28 cellular contexts compared by ENCODE assay signal in the genomic region with DNA sequence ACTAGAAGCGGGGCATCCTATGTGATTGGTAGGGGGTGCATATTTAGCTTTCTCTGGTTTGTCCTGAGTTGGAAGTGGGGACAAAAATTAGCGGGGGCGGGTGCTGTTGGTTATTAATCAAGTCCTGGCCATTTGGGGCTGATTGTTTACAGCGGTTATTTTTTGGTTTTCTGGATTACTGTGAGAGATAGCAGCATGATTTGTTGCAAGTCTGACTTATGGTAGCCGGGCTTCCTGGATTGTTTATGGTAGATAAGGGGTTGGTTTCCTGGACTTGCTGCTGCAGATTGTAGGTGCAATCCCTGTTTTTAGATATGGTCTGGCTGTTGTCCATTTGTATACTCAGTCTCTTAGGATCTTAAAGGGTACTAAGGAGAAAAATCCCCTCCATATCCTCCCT. TPM values are rescaled to one million over a fixed set of nuclear protein-coding genes. Genes with fewer than 3 reads are reported as not detected.
DNase-seq lines count a peak whose midpoint lies in the region; ATAC-seq, FAIRE-seq and TF ChIP-seq lines count a peak whose summit lies in the region.
"Had no signal": no experiment of that assay in that cellular context is flagged by ENCODE, and none has a peak within 500 bp of the region (broad histone marks: within the 10 kb centered on the region; RNA-seq: fewer than 3 reads in every experiment).

No MANE protein-coding gene starts in this region.

- peaks cover 4 to 16% of the 10 kb centered on the region in 2 experiments; a peak in 4 of 5 replicates for H3K4me1 ChIP-seq in K562 (replicated peaks in 1 of 2; ENCODE audit: control insufficient read depth in 2 of 2, insufficient read depth in 2 of 2, low read length in 2 of 2)

- 5% methylated on average over 5 of the region's 5 CpGs for WGBS in K562 (ENCODE audit: insufficient coverage, low coverage, missing lambda C conversion rate)

- TF ChIP-seq CTCF in K562 (IDR thresholded peaks at IDR 0.05 in 2 of 3, conservative IDR thresholded peaks at IDR 0.05 in 1 of 3; ENCODE audit: insufficient read depth in 2 of 3, low read depth in 1 of 3, low read length in 3 of 3) (no peak), neural crest cell (conservative IDR thresholded peaks at IDR 0.05) (no peak)

- H3K9me3 Mint-ChIP-seq in neural crest cell = no peaks in the 10 kb centered on the region
- H3K9me3 Mint-ChIP-seq in activated T-helper 1 cell treated with anti-CD3 and anti-CD28 coated beads, Interleukin-12 subunit alpha, Interleukin-12 subunit beta, Interleukin-2, Interleukin-4 antibody, amounts not matched to agents 30 ng/mL and 10 ng/mL and 1 ng/mL, durations not matched to agents 14 hours and 24 hours and 36 hours = no peaks in the 10 kb centered on the region
- H3K9me3 Mint-ChIP-seq: CD4-positive, alpha-beta T cell had no signal

- no peaks in the 10 kb centered on the region for H3K36me3 Mint-ChIP-seq in neural crest cell (ENCODE audit: low read depth)
- no peaks in the 10 kb centered on the region for H3K36me3 Mint-ChIP-seq in activated T-helper 1 cell treated with anti-CD3 and anti-CD28 coated beads, Interleukin-12 subunit alpha, Interleukin-12 subunit beta, Interleukin-2, Interleukin-4 antibody, amounts not matched to agents 30 ng/mL and 10 ng/mL and 1 ng/mL, durations not matched to agents 14 hours and 24 hours and 36 hours (ENCODE audit: low read depth)

- no peak overlapping the region for H3K4me3 ChIP-seq in K562
- H3K4me3 ChIP-seq: A549; BLaER1 treated with 17β-estradiol and CSF1 and Interleukin-3, amounts not matched to agents 10 nM and 100 nM; MG63 had no signal

- TF ChIP-seq RAD21 in K562 (CRISPR knock-in tag; conservative IDR thresholded peaks at IDR 0.05 in 1 of 2, IDR thresholded peaks at IDR 0.05 in 1 of 2) = no peak; a peak in 1 of 4 replicates

- no peak overlapping the region for H2AFZ ChIP-seq in K562 (ENCODE audit: low read depth, low read length)

- no TSS peak for BruUV-seq in K562 (replicated peaks; lab: Mats Ljungman, UMichigan)

- no peak for TF ChIP-seq POLR2A in K562 (conservative IDR thresholded peaks at IDR 0.05)

- no peaks in the 10 kb centered on the region for H3K79me2 ChIP-seq in K562 (ENCODE audit: control insufficient read depth, insufficient read depth, low read length)

- CTCF ChIA-PET in K562 (lab: Yijun Ruan, JAX; ENCODE audit: low intra/inter-chr PET ratio) = no interaction called here

- POLR2A ChIA-PET in K562 (lab: Yijun Ruan, JAX) = interaction anchor here (0.8 to 6.0 kb wide), 3 partner anchors 8 to 98 kb away, joined by 3 to 24 read pairs (median 4); no protein-coding TSS in a partner anchor

- peak; percentile 41 for DNase-seq in OCI-M1 (lab: John Stamatoyannopoulos, UW)
- DNase-seq in K562 (ENCODE audit: extremely low read depth in 1 of 4, low spot score in 3 of 4) = peak in 3 of 4 experiments; percentile 32 to 55 (median 55)
- peak; percentile 25 for DNase-seq in iris pigment epithelial cell (ENCODE audit: low read depth)
- DNase-seq in neural crest cell (ENCODE audit: low read depth, low spot score) = no peak
- DNase-seq in activated T-helper 1 cell treated with anti-CD3 and anti-CD28 coated beads, Interleukin-12 subunit alpha, Interleukin-12 subunit beta, Interleukin-2, Interleukin-4 antibody, amounts not matched to agents 30 ng/mL and 10 ng/mL and 1 ng/mL, durations not matched to agents 14 hours and 24 hours and 36 hours (ENCODE audit: low spot score) = no peak
- DNase-seq in GM19240 (ENCODE audit: insufficient read length, low spot score) = no peak
- DNase-seq in stimulated activated CD4-positive, alpha-beta T cell treated with anti-CD3 and anti-CD28 coated beads, Interleukin-4, amount 100 ng/mL, for 24 hours = no peak
- DNase-seq: AML-193; CD4-positive, alpha-beta T cell; KG1; MG63; NCI-H1105 treated with DMSO at 0.1 percent for 48 hours; NCI-H146; NCI-H1930; NCI-H2107; NCI-H446 treated with DMSO at 0.1 percent for 48 hours; NCI-H526 treated with DMSO at 0.1 percent for 48 hours; SHP77 had no signal

- no peak for FAIRE-seq in K562 (lab: Jason Lieb, UNC)
- FAIRE-seq: A549, G401.6, HTR-8/SVneo had no signal

- ATAC-seq in K562 (peak; percentile 39; the same call in 2 of the 3 replicates), GM19463 (IDR thresholded peaks at IDR 0.05; ENCODE audit: unreplicated experiment) (no peak)
- ATAC-seq: A549, HCT116, Panc1 had no signal

- peaks cover 21% of the 10 kb centered on the region; the same call in 1 of the 2 replicates for H4K20me1 ChIP-seq in K562 (replicated peaks; ENCODE audit: control insufficient read depth, insufficient read depth, low read length)
- H4K20me1 ChIP-seq: BLaER1 treated with 17β-estradiol and CSF1 and Interleukin-3, amounts not matched to agents 10 nM and 100 nM had no signal

- no peaks in the 10 kb centered on the region for H3K9me3 ChIP-seq in K562 (replicated peaks; ENCODE audit: control insufficient read depth, insufficient read depth, low read depth, low read length)
- H3K9me3 ChIP-seq: A549; BLaER1 treated with 17β-estradiol and CSF1 and Interleukin-3, amounts not matched to agents 10 nM and 100 nM; MG63 had no signal

- in situ Hi-C loops in K562 (cut with MboI) = no loop called here

- no peaks in the 10 kb centered on the region for H3K36me3 ChIP-seq in K562 (ENCODE audit: control insufficient read depth, insufficient read depth, low read length)
- H3K36me3 ChIP-seq: BLaER1 treated with 17β-estradiol and CSF1 and Interleukin-3, amounts not matched to agents 10 nM and 100 nM; MG63 had no signal

- H3K4me3 Mint-ChIP-seq in neural crest cell = no peak overlapping the region
- H3K4me3 Mint-ChIP-seq in activated T-helper 1 cell treated with anti-CD3 and anti-CD28 coated beads, Interleukin-12 subunit alpha, Interleukin-12 subunit beta, Interleukin-2, Interleukin-4 antibody, amounts not matched to agents 30 ng/mL and 10 ng/mL and 1 ng/mL, durations not matched to agents 14 hours and 24 hours and 36 hours = no peak overlapping the region
- H3K4me3 Mint-ChIP-seq: CD4-positive, alpha-beta T cell had no signal

- H3K4me2 ChIP-seq in K562 (ENCODE audit: insufficient read depth, low read length) = no peak overlapping the region
- H3K4me2 ChIP-seq: A549; BLaER1 treated with 17β-estradiol and CSF1 and Interleukin-3, amounts not matched to agents 10 nM and 100 nM had no signal

- H3K27ac ChIP-seq in K562 (ENCODE audit: extremely low read depth, low read depth, low read length) = no peak overlapping the region
- H3K27ac ChIP-seq: A549; BLaER1 treated with 17β-estradiol and CSF1 and Interleukin-3, amounts not matched to agents 10 nM and 100 nM; RWPE1 had no signal

- no peaks in the 10 kb centered on the region for H3K27me3 Mint-ChIP-seq in neural crest cell (ENCODE audit: low read depth)
- peaks cover 15% of the 10 kb centered on the region for H3K27me3 Mint-ChIP-seq in activated T-helper 1 cell treated with anti-CD3 and anti-CD28 coated beads, Interleukin-12 subunit alpha, Interleukin-12 subunit beta, Interleukin-2, Interleukin-4 antibody, amounts not matched to agents 30 ng/mL and 10 ng/mL and 1 ng/mL, durations not matched to agents 14 hours and 24 hours and 36 hours (ENCODE audit: insufficient read depth)

- H3K4me1 Mint-ChIP-seq in neural crest cell = peaks cover 14% of the 10 kb centered on the region
- no peaks in the 10 kb centered on the region for H3K4me1 Mint-ChIP-seq in activated T-helper 1 cell treated with anti-CD3 and anti-CD28 coated beads, Interleukin-12 subunit alpha, Interleukin-12 subunit beta, Interleukin-2, Interleukin-4 antibody, amounts not matched to agents 30 ng/mL and 10 ng/mL and 1 ng/mL, durations not matched to agents 14 hours and 24 hours and 36 hours (ENCODE audit: low read depth)

- TF ChIP-seq EP300 in K562 (IDR thresholded peaks at IDR 0.05; ENCODE audit: low read length) = peak; percentile 71

- peak overlapping the region; percentile 9 for H3K27ac Mint-ChIP-seq in neural crest cell (ENCODE audit: unreplicated experiment)
- H3K27ac Mint-ChIP-seq in activated T-helper 1 cell treated with anti-CD3 and anti-CD28 coated beads, Interleukin-12 subunit alpha, Interleukin-12 subunit beta, Interleukin-2, Interleukin-4 antibody, amounts not matched to agents 30 ng/mL and 10 ng/mL and 1 ng/mL, durations not matched to agents 14 hours and 24 hours and 36 hours = no peak overlapping the region
- H3K27ac Mint-ChIP-seq: CD4-positive, alpha-beta T cell had no signal

- intact Hi-C loops in K562 (cut with micrococcal nuclease) = no loop called here
- intact Hi-C loops in activated T-helper 1 cell treated with anti-CD3 and anti-CD28 coated beads, Interleukin-12 subunit alpha, Interleukin-12 subunit beta, Interleukin-2, Interleukin-4 antibody, amounts not matched to agents 30 ng/mL and 10 ng/mL and 1 ng/mL, durations not matched to agents 14 hours and 24 hours and 36 hours (cut with micrococcal nuclease) = no loop called here

- peaks cover 36 to 74% of the 10 kb centered on the region in 2 experiments for H3K27me3 ChIP-seq in K562 (ENCODE audit: control insufficient read depth in 2 of 2, insufficient read depth in 2 of 2, low read length in 2 of 2)
- H3K27me3 ChIP-seq: BLaER1 treated with 17β-estradiol and CSF1 and Interleukin-3, amounts not matched to agents 10 nM and 100 nM had no signal

- H3K9ac ChIP-seq in K562 (ENCODE audit: insufficient read depth in 1 of 2, low read depth in 2 of 2, low read length in 2 of 2) = no peak overlapping the region
- H3K9ac ChIP-seq: BLaER1 treated with 17β-estradiol and CSF1 and Interleukin-3, amounts not matched to agents 10 nM and 100 nM had no signal

- no peaks in the 10 kb centered on the region for H3K9me1 ChIP-seq in K562 (ENCODE audit: control insufficient read depth, insufficient read depth, low read length)

RNA-seq across cellular contexts. Expression of a gene that starts 12.1 kb away (rescaled TPM):
- total RNA-seq in K562 (2011; cell fraction: chromatin; rRNA removed; ENCODE audit: low replicate concordance) = not detected in 2 replicates
- total RNA-seq in K562 (2011; cell fraction: nucleolus; rRNA removed) = not detected in 2 replicates
- total RNA-seq in K562 (2011; cell fraction: nucleoplasm; rRNA removed) = not detected in 2 replicates
- total RNA-seq in K562 (2014; rRNA removed) (not detected in 2 replicates), K562 (2014; rRNA removed; fragmentation: Illumina TruSeq; extraction: Trizol) (not detected in 2 replicates), K562 (2015; rRNA removed; fragmentation: Illumina TruSeq; extraction: Trizol) (not detected in 2 replicates), K562 (2021) (not detected in 2 replicates), neural crest cell (not detected in 2 replicates)
- polyA plus RNA-seq in K562 (2011; rRNA removed) (0.09 TPM in 1 of 2 replicates, not detected in the other), K562 (2014; fragmentation: Illumina TruSeq; extraction: Trizol) (not detected in 2 replicates), K562 (2014; fragmentation: Nextera tagmentation; extraction: Ambion mirVana) (not detected), K562 (2014; rRNA removed) (0.15 TPM in 1 of 2 replicates, not detected in the other)
- 0.04 and 0.16 TPM in 2 replicates for polyA plus RNA-seq in K562 (2011; cell fraction: cytosol; rRNA removed)
- 0.10 and 0.11 TPM in 2 replicates for polyA plus RNA-seq in K562 (2011; cell fraction: nucleus; rRNA removed)
- not detected in 2 replicates for polyA plus RNA-seq in K562 (2012)
- not detected in 2 replicates for polyA minus RNA-seq in K562 (2011; rRNA and poly(A)+ RNA removed)
- not detected in 2 replicates for polyA minus RNA-seq in K562 (2011; cell fraction: cytosol; rRNA and poly(A)+ RNA removed)
- polyA minus RNA-seq in K562 (2011; cell fraction: nucleus; rRNA and poly(A)+ RNA removed) = not detected in 2 replicates
- total RNA-seq in activated T-helper 1 cell treated with anti-CD3 and anti-CD28 coated beads, Interleukin-12 subunit alpha, Interleukin-12 subunit beta, Interleukin-2, Interleukin-4 antibody, amounts not matched to agents 30 ng/mL and 10 ng/mL and 1 ng/mL, durations not matched to agents 14 hours and 24 hours and 36 hours = not detected in 2 replicates
- total RNA-seq: CD4-positive, alpha-beta T cell; H4; SK-MEL-5 had no signal
- polyA plus RNA-seq: A549 had no signal

RNA-seq across cellular contexts. Expression of a gene that starts 31.4 kb away (rescaled TPM):
- total RNA-seq in K562 (2011; cell fraction: chromatin; rRNA removed; ENCODE audit: low replicate concordance) = 40.9 and 52.1 TPM in 2 replicates
- 63.2 and 70.9 TPM in 2 replicates for total RNA-seq in K562 (2011; cell fraction: nucleolus; rRNA removed)
- total RNA-seq in K562 (2011; cell fraction: nucleoplasm; rRNA removed) = 77.4 and 94.5 TPM in 2 replicates
- total RNA-seq in K562 (2014; rRNA removed) (191 and 206 TPM in 2 replicates), K562 (2014; rRNA removed; fragmentation: Illumina TruSeq; extraction: Trizol) (123 and 130 TPM in 2 replicates), K562 (2015; rRNA removed; fragmentation: Illumina TruSeq; extraction: Trizol) (107 and 118 TPM in 2 replicates), K562 (2021) (169 and 198 TPM in 2 replicates), neural crest cell (116 and 128 TPM in 2 replicates)
- polyA plus RNA-seq in K562 (2011; rRNA removed) (537 and 538 TPM in 2 replicates), K562 (2014; fragmentation: Illumina TruSeq; extraction: Trizol) (229 and 241 TPM in 2 replicates), K562 (2014; fragmentation: Nextera tagmentation; extraction: Ambion mirVana) (100 to 1,000 TPM; 648 to 712 TPM), K562 (2014; rRNA removed) (320 and 438 TPM in 2 replicates)
- polyA plus RNA-seq in K562 (2011; cell fraction: cytosol; rRNA removed) = 530 and 732 TPM in 2 replicates
- polyA plus RNA-seq in K562 (2011; cell fraction: nucleus; rRNA removed) = 174 and 259 TPM in 2 replicates
- polyA plus RNA-seq in K562 (2012) = 318 and 451 TPM in 2 replicates
- 150 and 153 TPM in 2 replicates for polyA minus RNA-seq in K562 (2011; rRNA and poly(A)+ RNA removed)
- 52.8 and 60.1 TPM in 2 replicates for polyA minus RNA-seq in K562 (2011; cell fraction: cytosol; rRNA and poly(A)+ RNA removed)
- 27.1 and 59.8 TPM in 2 replicates for polyA minus RNA-seq in K562 (2011; cell fraction: nucleus; rRNA and poly(A)+ RNA removed)
- 163 and 184 TPM in 2 replicates for total RNA-seq in activated T-helper 1 cell treated with anti-CD3 and anti-CD28 coated beads, Interleukin-12 subunit alpha, Interleukin-12 subunit beta, Interleukin-2, Interleukin-4 antibody, amounts not matched to agents 30 ng/mL and 10 ng/mL and 1 ng/mL, durations not matched to agents 14 hours and 24 hours and 36 hours

RNA-seq across cellular contexts. Expression of a gene that starts 48.1 kb away (rescaled TPM):
- total RNA-seq in K562 (2011; cell fraction: chromatin; rRNA removed; ENCODE audit: low replicate concordance) = 1.0 and 3.1 TPM in 2 replicates
- 0.39 TPM in 1 of 2 replicates, not detected in the other for total RNA-seq in K562 (2011; cell fraction: nucleolus; rRNA removed)
- total RNA-seq in K562 (2011; cell fraction: nucleoplasm; rRNA removed) = 1.0 and 1.5 TPM in 2 replicates
- total RNA-seq in K562 (2014; rRNA removed) (0.16 TPM in 1 of 2 replicates, not detected in the other), K562 (2014; rRNA removed; fragmentation: Illumina TruSeq; extraction: Trizol) (0.19 and 0.29 TPM in 2 replicates), K562 (2015; rRNA removed; fragmentation: Illumina TruSeq; extraction: Trizol) (0.04 TPM in 1 of 2 replicates, not detected in the other), K562 (2021) (0.07 and 0.29 TPM in 2 replicates), neural crest cell (0.96 and 1.8 TPM in 2 replicates)
- polyA plus RNA-seq in K562 (2011; rRNA removed) (0.31 and 0.39 TPM in 2 replicates), K562 (2014; fragmentation: Illumina TruSeq; extraction: Trizol) (0.12 and 0.26 TPM in 2 replicates), K562 (2014; fragmentation: Nextera tagmentation; extraction: Ambion mirVana) (under 1 TPM; 0.20 to 0.23 TPM), K562 (2014; rRNA removed) (0.16 and 0.34 TPM in 2 replicates)
- 0.04 and 0.46 TPM in 2 replicates for polyA plus RNA-seq in K562 (2011; cell fraction: cytosol; rRNA removed)
- polyA plus RNA-seq in K562 (2011; cell fraction: nucleus; rRNA removed) = 0.38 and 0.90 TPM in 2 replicates
- 0.39 and 0.97 TPM in 2 replicates for polyA plus RNA-seq in K562 (2012)
- 0.07 and 0.78 TPM in 2 replicates for polyA minus RNA-seq in K562 (2011; rRNA and poly(A)+ RNA removed)
- polyA minus RNA-seq in K562 (2011; cell fraction: cytosol; rRNA and poly(A)+ RNA removed) = not detected in 2 replicates
- polyA minus RNA-seq in K562 (2011; cell fraction: nucleus; rRNA and poly(A)+ RNA removed) = 0.22 TPM in 1 of 2 replicates, not detected in the other
- 0.16 and 0.39 TPM in 2 replicates for total RNA-seq in activated T-helper 1 cell treated with anti-CD3 and anti-CD28 coated beads, Interleukin-12 subunit alpha, Interleukin-12 subunit beta, Interleukin-2, Interleukin-4 antibody, amounts not matched to agents 30 ng/mL and 10 ng/mL and 1 ng/mL, durations not matched to agents 14 hours and 24 hours and 36 hours
- total RNA-seq: CD4-positive, alpha-beta T cell had no signal

Comparison
In these comparisons a context has a peak if more than half of its experiments do, and no peak if none do; other contexts are left out.
1. DNase-seq: peak in OCI-M1 (single experiment), K562 (3 of 4) and iris pigment epithelial cell (single experiment); none in neural crest cell (single experiment), activated T-helper 1 cell treated with anti-CD3 and anti-CD28 coated beads, Interleukin-12 subunit alpha, Interleukin-12 subunit beta, Interleukin-2, Interleukin-4 antibody, amounts not matched to agents 30 ng/mL and 10 ng/mL and 1 ng/mL, durations not matched to agents 14 hours and 24 hours and 36 hours (single experiment), GM19240 (single experiment) and stimulated activated CD4-positive, alpha-beta T cell treated with anti-CD3 and anti-CD28 coated beads, Interleukin-4, amount 100 ng/mL, for 24 hours (single experiment).